17 cellular contexts compared by ENCODE assay signal in genomic region chr3:65196663-65197062, GRCh38.
"Had no signal": no experiment of that assay in that cellular context is flagged by ENCODE, and none has a peak within 500 bp of the region (broad histone marks: within the 10 kb centered on the region; RNA-seq: fewer than 3 reads in every experiment).

No MANE protein-coding gene starts in this region.

- H3K27me3 ChIP-seq: adrenal gland, ovary, testis, uterus had no signal

- ATAC-seq: activated T-helper 17 cell treated with anti-CD3 and anti-CD28 coated beads, Interleukin-2, amount 50 U/mL, for 72 hours; esophagus mucosa; left ventricle myocardium superior; stimulated activated naive CD8-positive, alpha-beta T cell treated with anti-CD3 and anti-CD28 coated beads, Interleukin-15, amount 100 ng/mL, for 72 hours had no signal

- H3K4me3 ChIP-seq: adrenal gland, ovary, testis, uterus had no signal

- H3K27ac ChIP-seq: adrenal gland, ovary, testis, uterus had no signal

- H3K36me3 ChIP-seq: adrenal gland, ovary, uterus had no signal

- H3K9me3 ChIP-seq: adrenal gland, ovary, testis, uterus had no signal

- DNase-seq: activated CD4-positive, alpha-beta T cell treated with anti-CD3 and anti-CD28 coated beads, Interleukin-2, amount 50 U/mL, for 1 hour; activated naive CD4-positive, alpha-beta T cell treated with anti-CD3 and anti-CD28 coated beads, Interleukin-2, amount 10 ng/mL, durations not matched to agents 7 days and 5 days; activated T-cell treated with anti-CD3 and anti-CD28 coated beads for 4 hours; adrenal gland; cerebellar nuclear complex; left ventricle myocardium superior; mesenchymal stem cell; ovary; stimulated activated CD4-positive, alpha-beta T cell treated with anti-CD3 and anti-CD28 coated beads, Interleukin-15, amount 100 ng/mL, for 24 hours; stimulated activated CD4-positive, alpha-beta T cell treated with anti-CD3 and anti-CD28 coated beads, Interleukin-4, amount 100 ng/mL, for 4 hours; stimulated activated naive CD8-positive, alpha-beta T cell treated with anti-CD3 and anti-CD28 coated beads, Interleukin-15, amount 100 ng/mL, for 72 hours; T-helper 2 cell; testis; uterus had no signal

- H3K36me3 Mint-ChIP-seq: activated naive CD4-positive, alpha-beta T cell treated with anti-CD3 and anti-CD28 coated beads, Interleukin-2, amount 10 ng/mL, durations not matched to agents 7 days and 5 days had no signal

- H3K9me3 Mint-ChIP-seq: neural crest cell had no signal

- H3K27me3 Mint-ChIP-seq: activated naive CD4-positive, alpha-beta T cell treated with anti-CD3 and anti-CD28 coated beads, Interleukin-2, amount 10 ng/mL, durations not matched to agents 7 days and 5 days; activated T-helper 17 cell treated with anti-CD3 and anti-CD28 coated beads, Interleukin-2, amount 50 U/mL, for 72 hours; stimulated activated naive CD8-positive, alpha-beta T cell treated with anti-CD3 and anti-CD28 coated beads, Interleukin-15, amount 100 ng/mL, for 72 hours had no signal

- H3K4me3 Mint-ChIP-seq: activated naive CD4-positive, alpha-beta T cell treated with anti-CD3 and anti-CD28 coated beads, Interleukin-2, amount 10 ng/mL, durations not matched to agents 7 days and 5 days; activated T-helper 17 cell treated with anti-CD3 and anti-CD28 coated beads, Interleukin-2, amount 50 U/mL, for 72 hours; neural crest cell; stimulated activated naive CD8-positive, alpha-beta T cell treated with anti-CD3 and anti-CD28 coated beads, Interleukin-15, amount 100 ng/mL, for 72 hours had no signal

- H3K4me1 ChIP-seq: adrenal gland, uterus had no signal

- H3K27ac Mint-ChIP-seq: activated naive CD4-positive, alpha-beta T cell treated with anti-CD3 and anti-CD28 coated beads, Interleukin-2, amount 10 ng/mL, durations not matched to agents 7 days and 5 days; activated T-helper 17 cell treated with anti-CD3 and anti-CD28 coated beads, Interleukin-2, amount 50 U/mL, for 72 hours; stimulated activated naive CD8-positive, alpha-beta T cell treated with anti-CD3 and anti-CD28 coated beads, Interleukin-15, amount 100 ng/mL, for 72 hours had no signal

- H3K4me1 Mint-ChIP-seq: activated naive CD4-positive, alpha-beta T cell treated with anti-CD3 and anti-CD28 coated beads, Interleukin-2, amount 10 ng/mL, durations not matched to agents 7 days and 5 days; activated T-helper 17 cell treated with anti-CD3 and anti-CD28 coated beads, Interleukin-2, amount 50 U/mL, for 72 hours; stimulated activated naive CD8-positive, alpha-beta T cell treated with anti-CD3 and anti-CD28 coated beads, Interleukin-15, amount 100 ng/mL, for 72 hours had no signal
